ENCODE assay signal across 8 cellular contexts in genomic region chr11:36288442-36289225, GRCh38.
DNase-seq lines count a peak whose midpoint lies in the region; ATAC-seq and TF ChIP-seq lines count a peak whose summit lies in the region.

No MANE protein-coding gene starts in this region.

- H3K27me3 ChIP-seq in rectal smooth muscle tissue (ENCODE audit: control insufficient read depth, insufficient read depth, low read length), result no peaks in the 10 kb centered on the region

- no peak for TF ChIP-seq CTCF in fibroblast of pulmonary artery (IDR thresholded peaks at IDR 0.05; ENCODE audit: low read length, missing control alignments)

- DNase-seq in NCI-H82 (lab: John Stamatoyannopoulos, UW) (peak; percentile 18), NCI-H82 treated with DMSO at 0.1 percent for 48 hours (lab: John Stamatoyannopoulos, UW; ENCODE audit: unreplicated experiment) (no peak), fibroblast of pulmonary artery (ENCODE audit: low read depth) (peak; percentile 15), NCI-H2227 (lab: John Stamatoyannopoulos, UW; ENCODE audit: unreplicated experiment) (no peak)
- no peak for DNase-seq in activated CD4-positive, alpha-beta T cell treated with anti-CD3 and anti-CD28 coated beads, Interleukin-2, amount 50 U/mL, for 1 hour

- H3K9ac ChIP-seq in rectal smooth muscle tissue (ENCODE audit: low read length), result peak overlapping the region; percentile 6

- H3K4me3 ChIP-seq in fibroblast of pulmonary artery (replicated peaks; ENCODE audit: low read depth, low read length) (peak overlapping the region; percentile 92), rectal smooth muscle tissue (ENCODE audit: low read length) (peak overlapping the region; percentile 77)

- no peaks in the 10 kb centered on the region for H3K36me3 ChIP-seq in rectal smooth muscle tissue (ENCODE audit: control insufficient read depth, insufficient read depth, low read length)

- H3K4me1 ChIP-seq in rectal smooth muscle tissue (ENCODE audit: control insufficient read depth, insufficient read depth, low read length), result peaks cover 3% of the 10 kb centered on the region

- ATAC-seq in SK-N-SH treated with all-trans-retinoic acid at 6 μM for 48 hours (0 out of 3 replicates have a peak, but pooled peaks have one; percentile 5), HG02623 (IDR thresholded peaks at IDR 0.05; ENCODE audit: unreplicated experiment) (no peak)

- H3K27ac ChIP-seq in rectal smooth muscle tissue (ENCODE audit: low read depth, low read length), result no peak overlapping the region

TF ChIP-seq in SK-N-SH treated with all-trans-retinoic acid at 6 μM for 48 hours, 23 proteins besides CTCF, POLR2A, EP300 and RAD21:
- TF ChIP-seq BACH2 (CRISPR knock-in tag; IDR thresholded peaks at IDR 0.05; ENCODE audit: borderline replicate concordance) (no peak), RARB (CRISPR knock-in tag; IDR thresholded peaks at IDR 0.05) (no peak)
TF ChIP-seq in SK-N-SH treated with all-trans-retinoic acid at 6 μM for 48 hours: peak in this region for 0.

Comparison
In these comparisons a context has a peak if more than half of its experiments do, and no peak if none do; other contexts are left out.
1. DNase-seq: peak in NCI-H82 (single experiment) and fibroblast of pulmonary artery (single experiment); none in NCI-H82 treated with DMSO at 0.1 percent for 48 hours (single experiment), NCI-H2227 (single experiment) and activated CD4-positive, alpha-beta T cell treated with anti-CD3 and anti-CD28 coated beads, Interleukin-2, amount 50 U/mL, for 1 hour (single experiment).